In the genomic region with DNA sequence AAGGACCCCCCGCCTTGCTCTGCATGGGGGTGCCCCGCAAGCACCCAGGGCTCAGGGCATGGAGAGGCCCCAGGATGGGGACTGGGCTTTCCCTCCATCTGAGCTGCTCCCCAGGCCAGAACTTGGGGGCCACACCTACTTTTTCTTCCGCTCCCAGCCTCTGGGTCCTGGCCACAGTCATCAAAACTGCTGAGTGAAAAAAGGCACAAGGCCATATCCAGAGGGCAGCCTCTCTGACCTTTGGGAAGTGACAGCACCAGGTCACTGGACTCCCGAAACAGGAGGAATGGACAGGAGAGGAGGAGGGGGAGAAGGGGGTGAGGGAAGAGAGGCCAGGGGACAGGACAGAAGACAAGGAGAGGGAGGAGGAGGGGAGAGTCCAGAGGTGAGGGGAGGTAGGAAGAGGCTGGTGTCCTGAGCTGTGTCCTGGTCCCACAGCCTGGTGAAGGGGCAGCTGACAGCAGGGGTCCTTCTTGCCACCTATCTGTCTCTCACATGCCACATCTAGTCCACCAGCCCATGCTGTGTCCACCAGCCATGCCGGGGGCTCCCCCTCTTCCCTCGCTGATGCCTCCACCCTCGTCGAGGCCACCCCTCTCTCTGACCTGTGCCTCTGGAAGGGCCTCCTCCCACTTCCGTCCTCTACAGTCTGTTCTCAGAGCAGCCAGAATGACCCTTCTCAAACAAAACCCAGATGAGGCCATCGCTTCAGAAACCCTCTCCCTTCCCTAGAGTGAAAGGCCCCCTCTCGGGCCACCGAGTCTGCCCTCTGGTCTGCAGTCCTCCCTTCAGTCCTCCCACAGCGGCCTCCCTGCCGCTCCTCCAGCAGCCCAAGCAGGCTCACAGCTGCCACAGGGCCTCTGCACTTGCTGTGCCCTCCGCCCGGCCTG, we compare ENCODE assay signal across 1 cellular context.
TF ChIP-seq lines count a peak whose summit lies in the region.

No MANE protein-coding gene starts in this region.

TF ChIP-seq in HepG2, 621 proteins besides CTCF, POLR2A, EP300 and RAD21 (continued from another document):
- TF ChIP-seq, protein P1, sequence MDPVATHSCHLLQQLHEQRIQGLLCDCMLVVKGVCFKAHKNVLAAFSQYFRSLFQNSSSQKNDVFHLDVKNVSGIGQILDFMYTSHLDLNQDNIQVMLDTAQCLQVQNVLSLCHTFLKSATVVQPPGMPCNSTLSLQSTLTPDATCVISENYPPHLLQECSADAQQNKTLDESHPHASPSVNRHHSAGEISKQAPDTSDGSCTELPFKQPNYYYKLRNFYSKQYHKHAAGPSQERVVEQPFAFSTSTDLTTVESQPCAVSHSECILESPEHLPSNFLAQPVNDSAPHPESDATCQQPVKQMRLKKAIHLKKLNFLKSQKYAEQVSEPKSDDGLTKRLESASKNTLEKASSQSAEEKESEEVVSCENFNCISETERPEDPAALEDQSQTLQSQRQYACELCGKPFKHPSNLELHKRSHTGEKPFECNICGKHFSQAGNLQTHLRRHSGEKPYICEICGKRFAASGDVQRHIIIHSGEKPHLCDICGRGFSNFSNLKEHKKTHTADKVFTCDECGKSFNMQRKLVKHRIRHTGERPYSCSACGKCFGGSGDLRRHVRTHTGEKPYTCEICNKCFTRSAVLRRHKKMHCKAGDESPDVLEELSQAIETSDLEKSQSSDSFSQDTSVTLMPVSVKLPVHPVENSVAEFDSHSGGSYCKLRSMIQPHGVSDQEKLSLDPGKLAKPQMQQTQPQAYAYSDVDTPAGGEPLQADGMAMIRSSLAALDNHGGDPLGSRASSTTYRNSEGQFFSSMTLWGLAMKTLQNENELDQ (CRISPR knock-in tag; IDR thresholded peaks at IDR 0.05; ENCODE audit: borderline replicate concordance), result no peak
- TF ChIP-seq XRCC5 (optimal IDR thresholded peaks at IDR 0.05; ENCODE audit: low read length), result peak; percentile 62
- TF ChIP-seq, protein P2, sequence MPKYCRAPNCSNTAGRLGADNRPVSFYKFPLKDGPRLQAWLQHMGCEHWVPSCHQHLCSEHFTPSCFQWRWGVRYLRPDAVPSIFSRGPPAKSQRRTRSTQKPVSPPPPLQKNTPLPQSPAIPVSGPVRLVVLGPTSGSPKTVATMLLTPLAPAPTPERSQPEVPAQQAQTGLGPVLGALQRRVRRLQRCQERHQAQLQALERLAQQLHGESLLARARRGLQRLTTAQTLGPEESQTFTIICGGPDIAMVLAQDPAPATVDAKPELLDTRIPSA (CRISPR knock-in tag; IDR thresholded peaks at IDR 0.05; ENCODE audit: borderline replicate concordance), result no peak
- TF ChIP-seq NFIB (CRISPR knock-in tag; IDR thresholded peaks at IDR 0.05; ENCODE audit: borderline replicate concordance), result no peak
- no peak for TF ChIP-seq ZNF589 (CRISPR knock-in tag; conservative IDR thresholded peaks at IDR 0.05)
- no peak for TF ChIP-seq FOXJ3 (CRISPR knock-in tag; IDR thresholded peaks at IDR 0.05; ENCODE audit: borderline replicate concordance)
- TF ChIP-seq FOSL1 (CRISPR knock-in tag; IDR thresholded peaks at IDR 0.05; ENCODE audit: borderline replicate concordance), result no peak
- no peak; the same call in 1 of the 2 replicates for TF ChIP-seq REPIN1 (CRISPR knock-in tag; IDR thresholded peaks at IDR 0.05; ENCODE audit: borderline replicate concordance, low read depth)
- TF ChIP-seq, protein P3, sequence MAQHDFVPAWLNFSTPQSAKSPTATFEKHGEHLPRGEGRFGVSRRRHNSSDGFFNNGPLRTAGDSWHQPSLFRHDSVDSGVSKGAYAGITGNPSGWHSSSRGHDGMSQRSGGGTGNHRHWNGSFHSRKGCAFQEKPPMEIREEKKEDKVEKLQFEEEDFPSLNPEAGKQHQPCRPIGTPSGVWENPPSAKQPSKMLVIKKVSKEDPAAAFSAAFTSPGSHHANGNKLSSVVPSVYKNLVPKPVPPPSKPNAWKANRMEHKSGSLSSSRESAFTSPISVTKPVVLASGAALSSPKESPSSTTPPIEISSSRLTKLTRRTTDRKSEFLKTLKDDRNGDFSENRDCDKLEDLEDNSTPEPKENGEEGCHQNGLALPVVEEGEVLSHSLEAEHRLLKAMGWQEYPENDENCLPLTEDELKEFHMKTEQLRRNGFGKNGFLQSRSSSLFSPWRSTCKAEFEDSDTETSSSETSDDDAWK (CRISPR knock-in tag; IDR thresholded peaks at IDR 0.05), result no peak
- peak; percentile 27; the same call in 1 of the 2 replicates for TF ChIP-seq MAFF (IDR thresholded peaks at IDR 0.05; ENCODE audit: low read depth, low read length)
- TF ChIP-seq HCFC1 (IDR thresholded peaks at IDR 0.05; ENCODE audit: low read depth, low read length), result no peak
- TF ChIP-seq ZNF737 (CRISPR knock-in tag; IDR thresholded peaks at IDR 0.05; ENCODE audit: borderline replicate concordance), result peak; percentile 50; the same call in 1 of the 2 replicates
- 0 out of 2 replicates have a peak, but pooled peaks have one; percentile 67 for TF ChIP-seq ZNF761 (CRISPR knock-in tag; conservative IDR thresholded peaks at IDR 0.05)
- TF ChIP-seq MBD4 (IDR thresholded peaks at IDR 0.05; ENCODE audit: borderline replicate concordance, low read length), result no peak
- TF ChIP-seq, protein P4, sequence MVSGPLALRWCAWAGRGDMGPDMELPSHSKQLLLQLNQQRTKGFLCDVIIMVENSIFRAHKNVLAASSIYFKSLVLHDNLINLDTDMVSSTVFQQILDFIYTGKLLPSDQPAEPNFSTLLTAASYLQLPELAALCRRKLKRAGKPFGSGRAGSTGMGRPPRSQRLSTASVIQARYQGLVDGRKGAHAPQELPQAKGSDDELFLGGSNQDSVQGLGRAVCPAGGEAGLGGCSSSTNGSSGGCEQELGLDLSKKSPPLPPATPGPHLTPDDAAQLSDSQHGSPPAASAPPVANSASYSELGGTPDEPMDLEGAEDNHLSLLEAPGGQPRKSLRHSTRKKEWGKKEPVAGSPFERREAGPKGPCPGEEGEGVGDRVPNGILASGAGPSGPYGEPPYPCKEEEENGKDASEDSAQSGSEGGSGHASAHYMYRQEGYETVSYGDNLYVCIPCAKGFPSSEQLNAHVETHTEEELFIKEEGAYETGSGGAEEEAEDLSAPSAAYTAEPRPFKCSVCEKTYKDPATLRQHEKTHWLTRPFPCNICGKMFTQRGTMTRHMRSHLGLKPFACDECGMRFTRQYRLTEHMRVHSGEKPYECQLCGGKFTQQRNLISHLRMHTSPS (CRISPR knock-in tag; IDR thresholded peaks at IDR 0.05; ENCODE audit: low read depth), result peak; percentile 54; the same call in 1 of the 2 replicates
- TF ChIP-seq HMG20B (CRISPR knock-in tag; conservative IDR thresholded peaks at IDR 0.05), result no peak
- TF ChIP-seq ZNF567 (CRISPR knock-in tag; IDR thresholded peaks at IDR 0.05; ENCODE audit: borderline replicate concordance), result 0 out of 2 replicates have a peak, but pooled peaks have one; percentile 82
- TF ChIP-seq, protein P5, sequence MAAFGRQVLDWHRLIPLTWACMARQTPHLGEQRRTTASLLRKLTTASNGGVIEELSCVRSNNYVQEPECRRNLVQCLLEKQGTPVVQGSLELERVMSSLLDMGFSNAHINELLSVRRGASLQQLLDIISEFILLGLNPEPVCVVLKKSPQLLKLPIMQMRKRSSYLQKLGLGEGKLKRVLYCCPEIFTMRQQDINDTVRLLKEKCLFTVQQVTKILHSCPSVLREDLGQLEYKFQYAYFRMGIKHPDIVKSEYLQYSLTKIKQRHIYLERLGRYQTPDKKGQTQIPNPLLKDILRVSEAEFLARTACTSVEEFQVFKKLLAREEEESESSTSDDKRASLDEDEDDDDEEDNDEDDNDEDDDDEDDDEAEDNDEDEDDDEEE (CRISPR knock-in tag; IDR thresholded peaks at IDR 0.05), result no peak
- TF ChIP-seq HNRNPL (IDR thresholded peaks at IDR 0.05; ENCODE audit: low read depth, low read length), result peak; percentile 63; the same call in 1 of the 2 replicates
- TF ChIP-seq, protein P6, sequence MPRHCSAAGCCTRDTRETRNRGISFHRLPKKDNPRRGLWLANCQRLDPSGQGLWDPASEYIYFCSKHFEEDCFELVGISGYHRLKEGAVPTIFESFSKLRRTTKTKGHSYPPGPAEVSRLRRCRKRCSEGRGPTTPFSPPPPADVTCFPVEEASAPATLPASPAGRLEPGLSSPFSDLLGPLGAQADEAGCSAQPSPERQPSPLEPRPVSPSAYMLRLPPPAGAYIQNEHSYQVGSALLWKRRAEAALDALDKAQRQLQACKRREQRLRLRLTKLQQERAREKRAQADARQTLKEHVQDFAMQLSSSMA (CRISPR knock-in tag; IDR thresholded peaks at IDR 0.05), result peak; percentile 17
- 0 out of 2 replicates have a peak, but pooled peaks have one; percentile 26 for TF ChIP-seq POLR2AphosphoS5 (IDR thresholded peaks at IDR 0.05; ENCODE audit: low read depth, low read length)
- no peak for TF ChIP-seq FIP1L1 (IDR thresholded peaks at IDR 0.05; ENCODE audit: borderline replicate concordance, insufficient read depth, low read depth, low read length)
- no peak for TF ChIP-seq MED13 (CRISPR knock-in tag; IDR thresholded peaks at IDR 0.05)
